32 cellular contexts compared by ENCODE assay signal in genomic region chr4:16050669-16051068, GRCh38. TPM values are rescaled to one million over a fixed set of nuclear protein-coding genes. Genes with fewer than 3 reads are reported as not detected.
"Had no signal": no experiment of that assay in that cellular context is flagged by ENCODE, and none has a peak within 500 bp of the region (broad histone marks: within the 10 kb centered on the region; RNA-seq: fewer than 3 reads in every experiment).

No MANE protein-coding gene starts in this region.

- H3K27ac ChIP-seq: cardiac muscle cell, VCaP had no signal

- DNase-seq: activated CD4-positive, alpha-beta memory T cell treated with anti-CD3 and anti-CD28 coated beads, Interleukin-2, amount 10 ng/mL, durations not matched to agents 7 days and 5 days; activated CD4-positive, alpha-beta T cell treated with anti-CD3 and anti-CD28 coated beads for 1 hour; activated CD4-positive, alpha-beta T cell treated with anti-CD3 and anti-CD28 coated beads for 36 hours; activated CD4-positive, alpha-beta T cell treated with anti-CD3 and anti-CD28 coated beads for 48 hours; activated CD4-positive, alpha-beta T cell treated with anti-CD3 and anti-CD28 coated beads, Interleukin-2, amount 10 ng/mL, durations not matched to agents 7 days and 5 days; activated CD4-positive, alpha-beta T cell treated with anti-CD3 and anti-CD28 coated beads, Interleukin-2, amount 50 U/mL, for 48 hours; activated CD4-positive, CD25-positive, alpha-beta regulatory T cell; activated CD8-positive, alpha-beta memory T cell treated with anti-CD3 and anti-CD28 coated beads for 24 hours; activated CD8-positive, alpha-beta memory T cell treated with anti-CD3 and anti-CD28 coated beads, Interleukin-2, amount 10 ng/mL, durations not matched to agents 7 days and 5 days; activated CD8-positive, alpha-beta memory T cell treated with anti-CD3 and anti-CD28 coated beads, Interleukin-2, amount 50 U/mL, for 48 hours; activated CD8-positive, alpha-beta T cell treated with anti-CD3 and anti-CD28 coated beads, Interleukin-2, amount 10 ng/mL, durations not matched to agents 7 days and 5 days; activated effector memory CD4-positive, alpha-beta T cell treated with Interleukin-2 at 50 U/mL for 16 hours; activated gamma-delta T cell; activated naive CD4-positive, alpha-beta T cell treated with anti-CD3 and anti-CD28 coated beads, Interleukin-2, amount 10 ng/mL, durations not matched to agents 7 days and 5 days; activated naive CD4-positive, alpha-beta T cell treated with Interleukin-2 at 50 U/mL for 16 hours; activated naive CD8-positive, alpha-beta T cell treated with anti-CD3 and anti-CD28 coated beads, Interleukin-2, amount 10 ng/mL, durations not matched to agents 7 days and 5 days; activated naive CD8-positive, alpha-beta T cell treated with anti-CD3 and anti-CD28 coated beads, Interleukin-2, amount 50 U/mL, for 24 hours; activated T-cell treated with anti-CD3 and anti-CD28 coated beads, Interleukin-2, amount 50 U/mL, for 1 hour; activated T-cell treated with anti-CD3 and anti-CD28 coated beads, Interleukin-2, amount 50 U/mL, for 4 hours; amygdala; anterior cingulate cortex; caudate nucleus; cerebellar nuclear complex; T-helper 1 cell; T-helper 2 cell; T-helper 9 cell had no signal

- FAIRE-seq: bronchial epithelial cell, TTC549 had no signal

- H3K4me3 ChIP-seq: ascending aorta, cardiac muscle cell had no signal

- H3K27me3 ChIP-seq: ascending aorta, cardiac muscle cell had no signal

- ATAC-seq: activated CD4-positive, alpha-beta T cell treated with anti-CD3 and anti-CD28 coated beads for 36 hours; activated CD4-positive, CD25-positive, alpha-beta regulatory T cell treated with anti-CD3 and anti-CD28 coated beads, Interleukin-2, amount 50 U/mL, for 24 hours; activated CD8-positive, alpha-beta memory T cell treated with anti-CD3 and anti-CD28 coated beads, Interleukin-2, amount 10 ng/mL, durations not matched to agents 7 days and 5 days; activated CD8-positive, alpha-beta T cell treated with anti-CD3 and anti-CD28 coated beads, Interleukin-2, amount 10 ng/mL, durations not matched to agents 7 days and 5 days; activated naive CD8-positive, alpha-beta T cell treated with anti-CD3 and anti-CD28 coated beads, Interleukin-2, amount 50 U/mL, for 24 hours; activated T-cell treated with anti-CD3 and anti-CD28 coated beads, Interleukin-2, amount 50 U/mL, for 4 hours had no signal

- H3K36me3 ChIP-seq: ascending aorta, cardiac muscle cell had no signal

- H3K9me3 ChIP-seq: ascending aorta had no signal

RNA-seq across cellular contexts. Expression of gene PROM1, which starts 33.2 kb away (rescaled TPM):
- total RNA-seq: activated CD4-positive, alpha-beta memory T cell treated with anti-CD3 and anti-CD28 coated beads, Interleukin-2, amount 10 ng/mL, durations not matched to agents 7 days and 5 days; activated CD4-positive, alpha-beta T cell treated with anti-CD3 and anti-CD28 coated beads, Interleukin-2, amount 10 ng/mL, durations not matched to agents 7 days and 5 days; activated CD8-positive, alpha-beta memory T cell treated with anti-CD3 and anti-CD28 coated beads, Interleukin-2, amount 10 ng/mL, durations not matched to agents 7 days and 5 days; activated CD8-positive, alpha-beta T cell treated with anti-CD3 and anti-CD28 coated beads, Interleukin-2, amount 10 ng/mL, durations not matched to agents 7 days and 5 days; activated naive CD8-positive, alpha-beta T cell treated with anti-CD3 and anti-CD28 coated beads, Interleukin-2, amount 10 ng/mL, durations not matched to agents 7 days and 5 days had no signal
